8 cellular contexts compared by ENCODE assay signal in genomic region chr2:174487536-174488162, GRCh38. TPM values are rescaled to one million over a fixed set of nuclear protein-coding genes. Genes with fewer than 3 reads are reported as not detected.
DNase-seq lines count a peak whose midpoint lies in the region; ATAC-seq and TF ChIP-seq lines count a peak whose summit lies in the region.

No MANE protein-coding gene starts in this region.

- H3K36me3 ChIP-seq in CD4-positive, CD25-positive, alpha-beta regulatory T cell (ENCODE audit: control insufficient read depth, insufficient read depth, low read length), result peaks cover 4% of the 10 kb centered on the region
- H3K36me3 ChIP-seq in transverse colon, result no peaks in the 10 kb centered on the region

- H3K4me3 Mint-ChIP-seq in CD4-positive, CD25-positive, alpha-beta regulatory T cell, result peak overlapping the region; percentile 100
- peak overlapping the region; percentile 97 for H3K4me3 Mint-ChIP-seq in activated naive CD8-positive, alpha-beta T cell treated with anti-CD3 and anti-CD28 coated beads, Interleukin-2, amount 50 U/mL, for 24 hours

- ATAC-seq in CD4-positive, CD25-positive, alpha-beta regulatory T cell (ENCODE audit: low read depth in 2 of 2), result no peak
- ATAC-seq in activated naive CD8-positive, alpha-beta T cell treated with anti-CD3 and anti-CD28 coated beads, Interleukin-2, amount 50 U/mL, for 24 hours, result no peak

- in situ Hi-C loops in transverse colon (cut with MboI; ENCODE audit: low pct_ligation_motif_present in 1 of 4, low pct_unique_long_range_greater_than_20kb in 1 of 4, low sequenced_read_pairs in 3 of 4), result no loop called here

- 72 to 94% methylated on average over 7 to 12 of the region's 12 CpGs for WGBS in transverse colon (ENCODE audit: low coverage in 1 of 2), 2 donors

- TF ChIP-seq POLR2A in transverse colon (IDR thresholded peaks at IDR 0.05), result no peak

- no peaks in the 10 kb centered on the region for H3K27me3 ChIP-seq in CD4-positive, CD25-positive, alpha-beta regulatory T cell (ENCODE audit: control insufficient read depth, insufficient read depth, low read length)
- H3K27me3 ChIP-seq in layer of hippocampus (ENCODE audit: control insufficient read depth, insufficient read depth, low read length) (no peaks in the 10 kb centered on the region), transverse colon (peaks cover 3% of the 10 kb centered on the region)

- intact Hi-C loops in transverse colon (cut with DNase I; ENCODE audit: low total_unique reads), result no loop called here

- peaks cover 5% of the 10 kb centered on the region for H3K27me3 Mint-ChIP-seq in CD4-positive, CD25-positive, alpha-beta regulatory T cell
- H3K27me3 Mint-ChIP-seq in activated naive CD8-positive, alpha-beta T cell treated with anti-CD3 and anti-CD28 coated beads, Interleukin-2, amount 50 U/mL, for 24 hours, result no peaks in the 10 kb centered on the region

- H3K4me1 Mint-ChIP-seq in CD4-positive, CD25-positive, alpha-beta regulatory T cell, result peaks cover 36 to 76% (median 56%) of the 10 kb centered on the region in 4 donors
- H3K4me1 Mint-ChIP-seq in activated naive CD8-positive, alpha-beta T cell treated with anti-CD3 and anti-CD28 coated beads, Interleukin-2, amount 50 U/mL, for 24 hours, result peaks cover 72% of the 10 kb centered on the region

- TF ChIP-seq CTCF in HFF-Myc (IDR thresholded peaks at IDR 0.05; ENCODE audit: low read depth, low read length, missing control alignments), result no peak
- TF ChIP-seq CTCF in transverse colon (IDR thresholded peaks at IDR 0.05), result no peak

- H3K9me3 ChIP-seq in CD4-positive, CD25-positive, alpha-beta regulatory T cell (ENCODE audit: control insufficient read depth in 2 of 2, low read length in 2 of 2), result no peaks in the 10 kb centered on the region
- H3K9me3 ChIP-seq in transverse colon, result no peaks in the 10 kb centered on the region

- no peak for TF ChIP-seq EP300 in transverse colon (IDR thresholded peaks at IDR 0.05; ENCODE audit: low read depth)

- DNase-seq in CD4-positive, CD25-positive, alpha-beta regulatory T cell, result no peak
- DNase-seq in HFF-Myc (ENCODE audit: extremely low read depth, low read depth), result no peak
- DNase-seq in activated naive CD8-positive, alpha-beta T cell treated with anti-CD3 and anti-CD28 coated beads, Interleukin-2, amount 50 U/mL, for 24 hours, result no peak
- DNase-seq in transverse colon, result no peak
- no peak for DNase-seq in GM03348 (ENCODE audit: low spot score)
- no peak for DNase-seq in NCI-H524 treated with DMSO at 0.1 percent for 48 hours (lab: John Stamatoyannopoulos, UW)
- DNase-seq in iPS-NIHi11 (ENCODE audit: low spot score), result no peak

- no peaks in the 10 kb centered on the region for H3K9me3 Mint-ChIP-seq in CD4-positive, CD25-positive, alpha-beta regulatory T cell
- peaks cover 3% of the 10 kb centered on the region for H3K9me3 Mint-ChIP-seq in activated naive CD8-positive, alpha-beta T cell treated with anti-CD3 and anti-CD28 coated beads, Interleukin-2, amount 50 U/mL, for 24 hours

- H3K27ac ChIP-seq in CD4-positive, CD25-positive, alpha-beta regulatory T cell (ENCODE audit: insufficient read depth, low read length, poor library complexity, severe bottlenecking), result peak overlapping the region; percentile 85
- H3K27ac ChIP-seq in layer of hippocampus (ENCODE audit: low read depth, low read length) (peak overlapping the region; percentile 70), transverse colon (peak overlapping the region; percentile 84 to 91 (median 88))

- H3K36me3 Mint-ChIP-seq in CD4-positive, CD25-positive, alpha-beta regulatory T cell, result peaks cover 4% of the 10 kb centered on the region
- peaks cover 3% of the 10 kb centered on the region for H3K36me3 Mint-ChIP-seq in activated naive CD8-positive, alpha-beta T cell treated with anti-CD3 and anti-CD28 coated beads, Interleukin-2, amount 50 U/mL, for 24 hours (ENCODE audit: low read depth)

- H3K4me1 ChIP-seq in CD4-positive, CD25-positive, alpha-beta regulatory T cell (ENCODE audit: control insufficient read depth, insufficient read depth, low read length, poor library complexity, severe bottlenecking), result peaks cover 63% of the 10 kb centered on the region
- H3K4me1 ChIP-seq in transverse colon, result peaks cover 0 to 19% (median 0%) of the 10 kb centered on the region in 4 donors

- H3K27ac Mint-ChIP-seq in CD4-positive, CD25-positive, alpha-beta regulatory T cell, result peak overlapping the region; percentile 95 to 98 (median 95)
- peak overlapping the region; percentile 90 for H3K27ac Mint-ChIP-seq in activated naive CD8-positive, alpha-beta T cell treated with anti-CD3 and anti-CD28 coated beads, Interleukin-2, amount 50 U/mL, for 24 hours

- peak overlapping the region; percentile 72 for H3K4me3 ChIP-seq in CD4-positive, CD25-positive, alpha-beta regulatory T cell (ENCODE audit: low read depth, low read length)
- H3K4me3 ChIP-seq in HFF-Myc (replicated peaks; ENCODE audit: low read depth, low read length) (peak overlapping the region; percentile 47), transverse colon (peak overlapping the region; percentile 39 to 86 (median 68))

RNA-seq across cellular contexts. Expression of gene GPR155, which starts 0.8 kb away (rescaled TPM):
- 42.7 TPM for total RNA-seq in CD4-positive, CD25-positive, alpha-beta regulatory T cell
- polyA plus RNA-seq in CD4-positive, CD25-positive, alpha-beta regulatory T cell, result 10 to 100 TPM; 15.0 to 20.1 (median 18.9) TPM
- total RNA-seq in transverse colon, result 1 to 10 TPM; 1.2 to 7.3 (median 3.5) TPM
